In genomic region chr17:55261311-55261710, GRCh38 we compare ENCODE assay signal across 31 cellular contexts. TPM values are rescaled to one million over a fixed set of nuclear protein-coding genes. Genes with fewer than 3 reads are reported as not detected.
"Had no signal": no experiment of that assay in that cellular context is flagged by ENCODE, and none has a peak within 500 bp of the region (broad histone marks: within the 10 kb centered on the region; RNA-seq: fewer than 3 reads in every experiment).

No MANE protein-coding gene starts in this region.

- DNase-seq: colonic mucosa; cortex of kidney; dermis blood vessel endothelial cell; dorsolateral prefrontal cortex; effector CD4-positive, alpha-beta T cell; effector CD8-positive, alpha-beta T cell; effector memory CD4-positive, alpha-beta T cell; effector memory CD8-positive, alpha-beta T cell; endodermal cell; erythroblast; esophagus squamous epithelium; foreskin fibroblast; foreskin keratinocyte; foreskin melanocyte; gastrocnemius medialis; glutamatergic neuron; head of caudate nucleus; heart left ventricle; heart right ventricle had no signal

- FAIRE-seq: colon, endometrium, endothelial cell of umbilical vein, frontal cortex had no signal

- H3K27me3 ChIP-seq: esophagus muscularis mucosa, gastrocnemius medialis, gastroesophageal sphincter had no signal

- H3K4me3 ChIP-seq: colonic mucosa, coronary artery, dorsolateral prefrontal cortex, esophagus muscularis mucosa, esophagus squamous epithelium, gastrocnemius medialis, gastroesophageal sphincter, heart left ventricle, heart right ventricle had no signal

- H3K36me3 ChIP-seq: colonic mucosa, esophagus muscularis mucosa, esophagus squamous epithelium, gastrocnemius medialis, gastroesophageal sphincter, heart left ventricle, heart right ventricle had no signal

- H3K27ac ChIP-seq: colonic mucosa, coronary artery, epithelial cell of prostate, esophagus muscularis mucosa, foreskin keratinocyte, gastrocnemius medialis, gastroesophageal sphincter, heart left ventricle, heart right ventricle had no signal

- H3K4me1 ChIP-seq: colonic mucosa, foreskin keratinocyte had no signal

- H3K9me3 ChIP-seq: colonic mucosa, esophagus muscularis mucosa, esophagus squamous epithelium, gastrocnemius medialis, gastroesophageal sphincter had no signal

- ATAC-seq: effector memory CD8-positive, alpha-beta T cell; esophagus mucosa; foreskin keratinocyte; gastrocnemius medialis; gastroesophageal sphincter; heart left ventricle; heart right ventricle had no signal

RNA-seq across cellular contexts. Expression of gene HLF, which starts 3.4 kb away (rescaled TPM):
- total RNA-seq: dermis blood vessel endothelial cell, dermis microvascular lymphatic vessel endothelial cell, endodermal cell, endothelial cell of umbilical vein, fibroblast of villous mesenchyme, glomerular endothelial cell had no signal
